1 cellular context compared by ENCODE assay signal in the genomic region with DNA sequence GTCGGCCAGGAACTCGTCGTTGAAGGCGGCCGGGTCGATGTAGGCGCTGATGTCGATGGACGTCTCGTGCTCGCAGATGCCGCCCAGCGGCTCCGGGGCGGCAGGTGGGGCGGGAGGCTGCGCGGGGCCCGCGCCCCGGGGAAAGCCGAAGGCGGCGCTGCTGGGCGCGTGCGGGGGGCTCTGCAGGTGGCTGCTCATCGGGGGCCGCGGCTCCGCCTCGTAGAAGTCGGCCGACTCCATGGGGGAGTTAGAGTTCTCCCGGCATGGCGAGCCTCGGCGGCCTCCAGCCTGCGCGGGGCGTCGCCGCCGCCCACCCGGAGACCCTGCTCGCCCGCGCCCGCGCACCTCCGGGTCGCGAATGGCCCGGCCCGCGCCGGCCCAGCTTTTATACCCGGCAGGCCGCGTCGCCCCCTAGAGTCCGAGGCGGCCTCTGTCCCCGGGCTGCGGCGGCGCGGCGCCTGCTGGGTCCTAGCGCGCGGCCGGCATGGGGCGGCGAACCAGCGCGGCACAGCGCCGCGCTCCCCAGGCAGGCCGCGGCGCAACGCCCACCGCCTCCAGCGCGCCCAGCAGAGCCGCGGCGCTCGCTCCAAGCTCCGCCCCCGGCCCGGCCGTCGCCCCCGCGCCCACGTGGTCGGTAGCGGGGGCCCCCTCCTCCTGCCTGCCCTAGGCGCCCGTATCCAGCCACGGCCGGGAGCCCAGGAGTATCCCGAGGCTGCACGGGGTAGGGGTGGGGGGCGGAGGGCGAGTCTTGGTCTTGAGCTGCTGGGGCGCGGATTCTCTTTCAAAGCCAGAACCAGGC.
A peak's percentile ranks its signal among the peaks of the same experiment; 100 is the strongest.
TF ChIP-seq lines count a peak whose summit lies in the region.

CEBPA (minus strand) TSS at position 360 of the 799 bp plus-strand sequence; CDS start at position 240, 120 bp downstream.

TF ChIP-seq in K562, 482 proteins besides CTCF, POLR2A, EP300 and RAD21 (continued from another document and continues in another):
- TF ChIP-seq RFX7 (CRISPR knock-in tag; IDR thresholded peaks at IDR 0.05) (no peak), TAF15 (IDR thresholded peaks at IDR 0.05; ENCODE audit: low read depth, low read length) (no peak), SRSF3 (IDR thresholded peaks at IDR 0.05; ENCODE audit: insufficient read depth, low read length) (no peak), RBM15 (IDR thresholded peaks at IDR 0.05; ENCODE audit: insufficient read depth, low read length) (no peak), PHF20 (IDR thresholded peaks at IDR 0.05; ENCODE audit: partially characterized antibody) (no peak), DNMT1 (IDR thresholded peaks at IDR 0.05) (no peak), LEF1 (IDR thresholded peaks at IDR 0.05) (no peak), YY1 (IDR thresholded peaks at IDR 0.05; ENCODE audit: borderline replicate concordance in 1 of 3, control insufficient read depth in 1 of 3, extremely low read depth in 1 of 3, insufficient read depth in 3 of 3, insufficient read length in 1 of 3, insufficient replicate concordance in 2 of 3, low read depth in 1 of 3, low read length in 2 of 3) (peak in 1 of 3 experiments; percentile 48), SLC30A9 (CRISPR knock-in tag; IDR thresholded peaks at IDR 0.05) (no peak), POLR2AphosphoS5 (IDR thresholded peaks at IDR 0.05; ENCODE audit: control insufficient read depth, insufficient read depth, low read depth, low read length) (peak; percentile 67; the same call in 1 of the 2 replicates), ZNF778 (CRISPR knock-in tag; IDR thresholded peaks at IDR 0.05) (no peak), PRMT5 (CRISPR knock-in tag; IDR thresholded peaks at IDR 0.05) (no peak), RBM17 (IDR thresholded peaks at IDR 0.05; ENCODE audit: borderline replicate concordance, low read depth, low read length) (no peak), ZBTB11 (CRISPR knock-in tag; IDR thresholded peaks at IDR 0.05) (no peak), NUFIP1 (IDR thresholded peaks at IDR 0.05; ENCODE audit: partially characterized antibody) (no peak), MXD1 (CRISPR knock-in tag; IDR thresholded peaks at IDR 0.05; ENCODE audit: borderline replicate concordance, poor library complexity, severe bottlenecking) (no peak), FOXM1 (IDR thresholded peaks at IDR 0.05; ENCODE audit: low read depth) (no peak), FOXM1 (CRISPR knock-in tag; IDR thresholded peaks at IDR 0.05; ENCODE audit: low read depth) (no peak), TCF7 (IDR thresholded peaks at IDR 0.05; ENCODE audit: borderline replicate concordance) (no peak), ZNF274 (IDR thresholded peaks at IDR 0.05; ENCODE audit: borderline replicate concordance, low read depth, low read length) (no peak), ARID2 (IDR thresholded peaks at IDR 0.05) (no peak), CAMTA2 (CRISPR knock-in tag; conservative IDR thresholded peaks at IDR 0.05) (no peak), CHD4 (IDR thresholded peaks at IDR 0.05; ENCODE audit: insufficient read depth, insufficient replicate concordance, low read depth, low read length, poor library complexity, severe bottlenecking) (no peak), ETS2 (tag; IDR thresholded peaks at IDR 0.05; ENCODE audit: borderline replicate concordance, poor library complexity, severe bottlenecking) (no peak), NFE2 (IDR thresholded peaks at IDR 0.05; ENCODE audit: low read depth) (no peak), HNRNPK (IDR thresholded peaks at IDR 0.05; ENCODE audit: low read depth, low read length, poor library complexity, severe bottlenecking) (no peak), ZNF695 (CRISPR knock-in tag; IDR thresholded peaks at IDR 0.05) (no peak), MCM5 (IDR thresholded peaks at IDR 0.05; ENCODE audit: low read depth) (no peak), KLF10 (CRISPR knock-in tag; IDR thresholded peaks at IDR 0.05) (no peak), IRF1 (CRISPR knock-in tag; IDR thresholded peaks at IDR 0.05; ENCODE audit: borderline replicate concordance) (no peak), POU5F1 (IDR thresholded peaks at IDR 0.05; ENCODE audit: borderline replicate concordance, low read depth, low read length, partially characterized antibody) (no peak), ESRRA (IDR thresholded peaks at IDR 0.05; ENCODE audit: borderline replicate concordance, low read depth) (peak; percentile 29; the same call in 1 of the 2 replicates), SP2 (IDR thresholded peaks at IDR 0.05; ENCODE audit: extremely low read depth, low read depth, low read length, poor library complexity, severe bottlenecking) (no peak), FOXO4 (CRISPR knock-in tag; IDR thresholded peaks at IDR 0.05) (no peak), ZNF121 (CRISPR knock-in tag; conservative IDR thresholded peaks at IDR 0.05) (no peak), E2F6 (IDR thresholded peaks at IDR 0.05; ENCODE audit: borderline replicate concordance in 1 of 2, extremely low read depth in 1 of 2, insufficient read depth in 1 of 2, insufficient read length in 1 of 2, low read depth in 1 of 2, low read length in 1 of 2, poor library complexity in 1 of 2, severe bottlenecking in 1 of 2) (peak; percentile 72 to 91), ZNF146 (CRISPR knock-in tag; IDR thresholded peaks at IDR 0.05; ENCODE audit: unreplicated experiment) (no peak), FOXJ3 (CRISPR knock-in tag; IDR thresholded peaks at IDR 0.05) (no peak), CBFA2T2 (conservative IDR thresholded peaks at IDR 0.05) (no peak), ZNF699 (CRISPR knock-in tag; IDR thresholded peaks at IDR 0.05; ENCODE audit: insufficient replicate concordance) (no peak), ZNF184 (CRISPR knock-in tag; IDR thresholded peaks at IDR 0.05) (no peak), ZNF561 (CRISPR knock-in tag; conservative IDR thresholded peaks at IDR 0.05) (no peak), ZNF24 (IDR thresholded peaks at IDR 0.05) (peak; percentile 22; the same call in 1 of the 2 replicates), ETV6 (IDR thresholded peaks at IDR 0.05; ENCODE audit: borderline replicate concordance in 1 of 2, low read depth in 2 of 2, low read length in 1 of 2) (no peak), ETV6 (CRISPR knock-in tag; IDR thresholded peaks at IDR 0.05; ENCODE audit: borderline replicate concordance) (no peak), TAF9B (IDR thresholded peaks at IDR 0.05; ENCODE audit: partially characterized antibody) (no peak), STAG1 (CRISPR knock-in tag; IDR thresholded peaks at IDR 0.05; ENCODE audit: borderline replicate concordance) (no peak), CREBBP (IDR thresholded peaks at IDR 0.05; ENCODE audit: low read depth, low read length) (no peak), CTBP1 (IDR thresholded peaks at IDR 0.05; ENCODE audit: borderline replicate concordance) (peak; percentile 74; the same call in 1 of the 2 replicates), ASH1L (IDR thresholded peaks at IDR 0.05; ENCODE audit: borderline replicate concordance, low read depth, partially characterized antibody) (no peak)
- TF ChIP-seq, protein P1, sequence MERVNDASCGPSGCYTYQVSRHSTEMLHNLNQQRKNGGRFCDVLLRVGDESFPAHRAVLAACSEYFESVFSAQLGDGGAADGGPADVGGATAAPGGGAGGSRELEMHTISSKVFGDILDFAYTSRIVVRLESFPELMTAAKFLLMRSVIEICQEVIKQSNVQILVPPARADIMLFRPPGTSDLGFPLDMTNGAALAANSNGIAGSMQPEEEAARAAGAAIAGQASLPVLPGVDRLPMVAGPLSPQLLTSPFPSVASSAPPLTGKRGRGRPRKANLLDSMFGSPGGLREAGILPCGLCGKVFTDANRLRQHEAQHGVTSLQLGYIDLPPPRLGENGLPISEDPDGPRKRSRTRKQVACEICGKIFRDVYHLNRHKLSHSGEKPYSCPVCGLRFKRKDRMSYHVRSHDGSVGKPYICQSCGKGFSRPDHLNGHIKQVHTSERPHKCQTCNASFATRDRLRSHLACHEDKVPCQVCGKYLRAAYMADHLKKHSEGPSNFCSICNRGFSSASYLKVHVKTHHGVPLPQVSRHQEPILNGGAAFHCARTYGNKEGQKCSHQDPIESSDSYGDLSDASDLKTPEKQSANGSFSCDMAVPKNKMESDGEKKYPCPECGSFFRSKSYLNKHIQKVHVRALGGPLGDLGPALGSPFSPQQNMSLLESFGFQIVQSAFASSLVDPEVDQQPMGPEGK (CRISPR knock-in tag; IDR thresholded peaks at IDR 0.05; ENCODE audit: borderline replicate concordance) = no peak
- TF ChIP-seq, protein P2, sequence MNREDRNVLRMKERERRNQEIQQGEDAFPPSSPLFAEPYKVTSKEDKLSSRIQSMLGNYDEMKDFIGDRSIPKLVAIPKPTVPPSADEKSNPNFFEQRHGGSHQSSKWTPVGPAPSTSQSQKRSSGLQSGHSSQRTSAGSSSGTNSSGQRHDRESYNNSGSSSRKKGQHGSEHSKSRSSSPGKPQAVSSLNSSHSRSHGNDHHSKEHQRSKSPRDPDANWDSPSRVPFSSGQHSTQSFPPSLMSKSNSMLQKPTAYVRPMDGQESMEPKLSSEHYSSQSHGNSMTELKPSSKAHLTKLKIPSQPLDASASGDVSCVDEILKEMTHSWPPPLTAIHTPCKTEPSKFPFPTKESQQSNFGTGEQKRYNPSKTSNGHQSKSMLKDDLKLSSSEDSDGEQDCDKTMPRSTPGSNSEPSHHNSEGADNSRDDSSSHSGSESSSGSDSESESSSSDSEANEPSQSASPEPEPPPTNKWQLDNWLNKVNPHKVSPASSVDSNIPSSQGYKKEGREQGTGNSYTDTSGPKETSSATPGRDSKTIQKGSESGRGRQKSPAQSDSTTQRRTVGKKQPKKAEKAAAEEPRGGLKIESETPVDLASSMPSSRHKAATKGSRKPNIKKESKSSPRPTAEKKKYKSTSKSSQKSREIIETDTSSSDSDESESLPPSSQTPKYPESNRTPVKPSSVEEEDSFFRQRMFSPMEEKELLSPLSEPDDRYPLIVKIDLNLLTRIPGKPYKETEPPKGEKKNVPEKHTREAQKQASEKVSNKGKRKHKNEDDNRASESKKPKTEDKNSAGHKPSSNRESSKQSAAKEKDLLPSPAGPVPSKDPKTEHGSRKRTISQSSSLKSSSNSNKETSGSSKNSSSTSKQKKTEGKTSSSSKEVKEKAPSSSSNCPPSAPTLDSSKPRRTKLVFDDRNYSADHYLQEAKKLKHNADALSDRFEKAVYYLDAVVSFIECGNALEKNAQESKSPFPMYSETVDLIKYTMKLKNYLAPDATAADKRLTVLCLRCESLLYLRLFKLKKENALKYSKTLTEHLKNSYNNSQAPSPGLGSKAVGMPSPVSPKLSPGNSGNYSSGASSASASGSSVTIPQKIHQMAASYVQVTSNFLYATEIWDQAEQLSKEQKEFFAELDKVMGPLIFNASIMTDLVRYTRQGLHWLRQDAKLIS (CRISPR knock-in tag; IDR thresholded peaks at IDR 0.05) = no peak
